1 cellular context compared by ENCODE assay signal in the genomic region with DNA sequence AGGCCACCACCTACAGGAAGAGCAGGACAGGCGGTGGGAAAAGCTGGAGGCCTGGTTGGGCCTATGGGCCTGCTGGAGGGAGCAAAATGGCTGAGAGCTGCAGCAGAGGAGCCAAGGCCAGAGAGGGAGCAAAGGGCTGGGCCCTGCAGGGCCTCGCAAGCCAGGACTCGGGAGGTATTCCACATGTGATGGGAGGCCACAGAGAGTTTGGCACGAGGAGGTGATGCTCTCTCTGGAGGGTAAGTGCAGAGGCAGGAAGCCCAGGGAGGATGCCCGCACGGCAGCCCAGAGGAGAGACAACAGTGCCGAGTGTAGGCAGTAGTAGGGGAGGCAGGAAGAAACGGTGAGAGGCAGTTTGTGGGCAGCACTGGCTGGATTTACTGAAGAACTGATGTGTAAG.
TF ChIP-seq lines count a peak whose summit lies in the region.

No MANE protein-coding gene starts in this region.

TF ChIP-seq in WTC11, 78 proteins besides CTCF, POLR2A, EP300 and RAD21 (continued from another document):
- TF ChIP-seq ZNF396 (CRISPR knock-in tag; IDR thresholded peaks at IDR 0.05; ENCODE audit: borderline replicate concordance) (no peak), ZNF671 (CRISPR knock-in tag; IDR thresholded peaks at IDR 0.05) (no peak)
- TF ChIP-seq, protein P1, sequence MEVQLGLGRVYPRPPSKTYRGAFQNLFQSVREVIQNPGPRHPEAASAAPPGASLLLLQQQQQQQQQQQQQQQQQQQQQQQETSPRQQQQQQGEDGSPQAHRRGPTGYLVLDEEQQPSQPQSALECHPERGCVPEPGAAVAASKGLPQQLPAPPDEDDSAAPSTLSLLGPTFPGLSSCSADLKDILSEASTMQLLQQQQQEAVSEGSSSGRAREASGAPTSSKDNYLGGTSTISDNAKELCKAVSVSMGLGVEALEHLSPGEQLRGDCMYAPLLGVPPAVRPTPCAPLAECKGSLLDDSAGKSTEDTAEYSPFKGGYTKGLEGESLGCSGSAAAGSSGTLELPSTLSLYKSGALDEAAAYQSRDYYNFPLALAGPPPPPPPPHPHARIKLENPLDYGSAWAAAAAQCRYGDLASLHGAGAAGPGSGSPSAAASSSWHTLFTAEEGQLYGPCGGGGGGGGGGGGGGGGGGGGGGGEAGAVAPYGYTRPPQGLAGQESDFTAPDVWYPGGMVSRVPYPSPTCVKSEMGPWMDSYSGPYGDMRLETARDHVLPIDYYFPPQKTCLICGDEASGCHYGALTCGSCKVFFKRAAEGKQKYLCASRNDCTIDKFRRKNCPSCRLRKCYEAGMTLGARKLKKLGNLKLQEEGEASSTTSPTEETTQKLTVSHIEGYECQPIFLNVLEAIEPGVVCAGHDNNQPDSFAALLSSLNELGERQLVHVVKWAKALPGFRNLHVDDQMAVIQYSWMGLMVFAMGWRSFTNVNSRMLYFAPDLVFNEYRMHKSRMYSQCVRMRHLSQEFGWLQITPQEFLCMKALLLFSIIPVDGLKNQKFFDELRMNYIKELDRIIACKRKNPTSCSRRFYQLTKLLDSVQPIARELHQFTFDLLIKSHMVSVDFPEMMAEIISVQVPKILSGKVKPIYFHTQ (CRISPR knock-in tag; IDR thresholded peaks at IDR 0.05), result no peak
